In the genomic region with DNA sequence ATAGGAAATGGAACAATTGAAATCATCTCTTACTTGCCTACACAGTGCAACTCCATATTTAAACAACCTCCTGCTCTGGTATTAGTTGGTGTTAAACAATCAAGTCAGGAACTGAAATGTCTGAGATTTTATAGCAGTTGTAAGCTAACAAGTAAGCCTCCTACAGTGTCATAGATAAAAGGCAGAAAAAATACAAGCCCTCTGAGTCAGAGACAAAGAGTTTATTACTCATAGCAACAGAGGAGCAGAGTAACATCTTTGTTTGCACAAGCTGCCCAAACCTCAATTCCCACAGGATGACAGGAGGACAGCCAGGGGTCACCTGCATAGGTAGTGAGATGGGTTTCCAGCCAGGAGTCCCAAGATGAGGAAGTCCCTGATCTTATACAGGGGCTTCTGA, we compare ENCODE assay signal across 9 cellular contexts.
A peak's percentile ranks its signal among the peaks of the same experiment; 100 is the strongest.
DNase-seq lines count a peak whose midpoint lies in the region; ATAC-seq and TF ChIP-seq lines count a peak whose summit lies in the region.
"Had no signal": no experiment of that assay in that cellular context is flagged by ENCODE, and none has a peak within 500 bp of the region (broad histone marks: within the 10 kb centered on the region; RNA-seq: fewer than 3 reads in every experiment).

No MANE protein-coding gene starts in this region.

- no peak overlapping the region for H3K27ac Mint-ChIP-seq in CD8-positive, alpha-beta T cell

- peak overlapping the region; percentile 15 for H3K27ac ChIP-seq in angular gyrus (ENCODE audit: low read depth, low read length)
- H3K27ac ChIP-seq in lung (ENCODE audit: low read depth in 1 of 2, low read length in 1 of 2) = no peak overlapping the region
- no peak overlapping the region for H3K27ac ChIP-seq in CD8-positive, alpha-beta T cell (ENCODE audit: low read depth, low read length)
- H3K27ac ChIP-seq: tibial nerve had no signal

- H3K27me3 ChIP-seq in lung (ENCODE audit: control insufficient read depth, insufficient read depth) = no peaks in the 10 kb centered on the region
- no peaks in the 10 kb centered on the region for H3K27me3 ChIP-seq in CD8-positive, alpha-beta T cell (ENCODE audit: insufficient read depth, low read length)
- H3K27me3 ChIP-seq: tibial nerve had no signal

- no peaks in the 10 kb centered on the region for H3K36me3 Mint-ChIP-seq in CD8-positive, alpha-beta T cell

- POLR2A ChIA-PET in AG04449 (lab: Yijun Ruan, JAX) = no interaction called here
- POLR2A ChIA-PET in CD8-positive, alpha-beta T cell (lab: Charles Lee) = no interaction called here

- CTCF ChIA-PET in AG04449 (lab: Yijun Ruan, JAX) = interaction anchor here (1.1 to 10.1 kb wide), 4 partner anchors 8 to 679 kb away, joined by 3 to 110 read pairs (median 6); no protein-coding TSS in a partner anchor
- CTCF ChIA-PET in CD8-positive, alpha-beta T cell (lab: Charles Lee) = no interaction called here

- no peak overlapping the region for H3K4me3 Mint-ChIP-seq in CD8-positive, alpha-beta T cell

- peak; percentile 47 for ATAC-seq in HG02610 (IDR thresholded peaks at IDR 0.05; ENCODE audit: unreplicated experiment)
- peak; percentile 19 for ATAC-seq in lung (ENCODE audit: insufficient read depth, low FRiP score)
- no peak for ATAC-seq in CD8-positive, alpha-beta T cell

- no peaks in the 10 kb centered on the region for H3K27me3 Mint-ChIP-seq in CD8-positive, alpha-beta T cell (ENCODE audit: low read depth)

- H3K36me3 ChIP-seq in lung (ENCODE audit: control insufficient read depth in 2 of 2, insufficient read depth in 2 of 2, low read length in 2 of 2) = no peaks in the 10 kb centered on the region
- no peaks in the 10 kb centered on the region for H3K36me3 ChIP-seq in CD8-positive, alpha-beta T cell (ENCODE audit: insufficient read depth, low read length)
- H3K36me3 ChIP-seq: tibial nerve had no signal

- no peaks in the 10 kb centered on the region for H3K9me3 Mint-ChIP-seq in CD8-positive, alpha-beta T cell

- H3K9me3 ChIP-seq in lung (ENCODE audit: control insufficient read depth in 2 of 2, insufficient read depth in 1 of 2, low read length in 1 of 2) = no peaks in the 10 kb centered on the region
- no peaks in the 10 kb centered on the region for H3K9me3 ChIP-seq in CD8-positive, alpha-beta T cell (ENCODE audit: low read length)
- H3K9me3 ChIP-seq: tibial nerve had no signal

- H3K4me3 ChIP-seq in AG04449 (ENCODE audit: low read depth, low read length) = no peak overlapping the region
- no peak overlapping the region for H3K4me3 ChIP-seq in lung
- H3K4me3 ChIP-seq in CD8-positive, alpha-beta T cell (ENCODE audit: low read depth, low read length) = no peak overlapping the region
- H3K4me3 ChIP-seq: tibial nerve had no signal

- intact Hi-C loops in CD8-positive, alpha-beta T cell (cut with DNase I, micrococcal nuclease) = no loop called here

- H3K4me1 ChIP-seq in lung (ENCODE audit: control insufficient read depth in 2 of 2, insufficient read depth in 2 of 2, low read length in 2 of 2) = peaks cover 0 to 5% of the 10 kb centered on the region in 2 donors
- H3K4me1 ChIP-seq in CD8-positive, alpha-beta T cell (ENCODE audit: insufficient read depth, low read length) = no peaks in the 10 kb centered on the region

- DNase-seq in AG04449 (ENCODE audit: low read depth, low spot score) (peak; percentile 63), lung (ENCODE audit: low spot score) (no peak), NCI-H82 (lab: John Stamatoyannopoulos, UW) (no peak), HuH-7.5 (ENCODE audit: low spot score) (no peak), T-helper 2 cell (no peak)
- no peak for DNase-seq in CD8-positive, alpha-beta T cell

- no peaks in the 10 kb centered on the region for H3K4me1 Mint-ChIP-seq in CD8-positive, alpha-beta T cell (ENCODE audit: low read depth)

- TF ChIP-seq CTCF in AG04449 (IDR thresholded peaks at IDR 0.05; ENCODE audit: insufficient read depth, low read length, missing control alignments) (no peak), lung (IDR thresholded peaks at IDR 0.05; ENCODE audit: control extremely low read depth, extremely low read depth) (no peak)
- no peak for TF ChIP-seq CTCF in CD8-positive, alpha-beta T cell (IDR thresholded peaks at IDR 0.05)
